In the genomic region with DNA sequence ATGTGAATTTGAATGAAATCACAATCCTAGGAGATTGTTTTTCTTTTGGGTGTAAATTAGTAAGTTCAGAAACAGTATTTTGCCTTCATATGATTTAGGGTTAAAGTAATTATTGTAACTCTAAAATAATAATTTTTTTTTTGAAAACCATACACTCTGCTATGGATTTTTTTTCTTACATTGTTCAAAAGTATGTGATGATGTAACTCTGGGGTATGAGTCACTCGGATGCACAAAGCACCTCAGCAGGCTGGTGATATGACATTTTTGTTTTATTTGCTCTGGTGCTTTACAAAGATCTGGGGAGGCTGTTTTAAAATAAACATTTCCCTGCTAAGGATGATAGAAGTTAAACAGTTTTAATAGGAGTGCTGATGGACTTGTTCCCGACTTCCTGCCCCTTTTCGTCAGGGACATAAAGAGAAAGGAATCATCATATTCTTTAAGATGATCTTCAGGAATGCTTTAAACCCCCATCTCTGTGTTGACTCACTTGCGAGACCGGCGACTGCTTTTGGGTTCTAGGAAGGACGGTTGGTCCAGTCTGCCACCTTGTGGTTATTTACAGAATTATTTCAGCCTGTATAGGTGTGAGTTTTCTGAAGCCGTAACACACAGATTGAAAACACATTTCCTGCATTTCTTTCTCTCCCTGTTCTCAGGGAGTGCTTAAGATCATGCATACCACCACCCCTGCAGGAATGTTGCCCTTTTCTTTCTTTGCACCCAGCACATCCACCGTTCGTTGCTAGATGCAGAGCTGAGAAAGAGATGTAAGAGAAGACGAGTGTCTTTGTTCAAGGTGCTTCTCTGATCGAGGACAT, we compare ENCODE assay signal across 8 cellular contexts.
DNase-seq lines count a peak whose midpoint lies in the region; ATAC-seq and TF ChIP-seq lines count a peak whose summit lies in the region.

No MANE protein-coding gene starts in this region.

- peak overlapping the region; percentile 79 for H3K4me2 ChIP-seq in hepatocyte

- no peaks in the 10 kb centered on the region for H3K36me3 ChIP-seq in hepatocyte (replicated peaks; ENCODE audit: insufficient read depth, low read depth)

- no peak overlapping the region for H3K4me3 ChIP-seq in hepatocyte

- no peak overlapping the region for H2AFZ ChIP-seq in hepatocyte

- ATAC-seq in HG02642 (IDR thresholded peaks at IDR 0.05; ENCODE audit: poor library complexity, unreplicated experiment) (peak; percentile 59), sciatic nerve (peak; percentile 92)

- intact Hi-C loops in sciatic nerve (cut with DNase I): loop anchor here (10.0 kb wide), 1 partner anchor 71 kb away; a partner anchor contains a TSS

- H3K9me3 ChIP-seq in hepatocyte (ENCODE audit: low read depth): no peaks in the 10 kb centered on the region

- H4K20me1 ChIP-seq in hepatocyte (ENCODE audit: insufficient read depth, poor library complexity, severe bottlenecking): peaks cover 44% of the 10 kb centered on the region

- peaks cover 92% of the 10 kb centered on the region for H3K79me2 ChIP-seq in hepatocyte

- WGBS in hepatocyte (ENCODE audit: low lambda C conversion rate, missing lambda C conversion rate): 10% methylated on average over 12 of the region's 12 CpGs

- peaks cover 12% of the 10 kb centered on the region for H3K4me1 ChIP-seq in hepatocyte (ENCODE audit: insufficient read depth)

- no peaks in the 10 kb centered on the region for H3K27me3 ChIP-seq in hepatocyte

- peak overlapping the region; percentile 42 for H3K27ac ChIP-seq in hepatocyte

- H3K9me2 ChIP-seq in hepatocyte (replicated peaks; ENCODE audit: insufficient read depth): no peaks in the 10 kb centered on the region

- DNase-seq in NCI-H1092 treated with DMSO at 0.1 percent for 48 hours (lab: John Stamatoyannopoulos, UW) (peak; percentile 71), SW480 (ENCODE audit: low spot score) (peak; percentile 81), anterior cingulate cortex (lab: John Stamatoyannopoulos, UW) (peak in 52 of 58 donors; percentile 4 to 85 (median 39)), hepatocyte (ENCODE audit: low spot score) (peak; percentile 88), sciatic nerve (ENCODE audit: low spot score) (peak; percentile 73), HuH-7.5 (ENCODE audit: low spot score) (no peak)

- TF ChIP-seq CTCF in GM12874 (IDR thresholded peaks at IDR 0.05; ENCODE audit: insufficient read depth, low read depth, low read length) (peak; percentile 65), hepatocyte (IDR thresholded peaks at IDR 0.05; ENCODE audit: poor library complexity) (peak; percentile 90)
